In the genomic region with DNA sequence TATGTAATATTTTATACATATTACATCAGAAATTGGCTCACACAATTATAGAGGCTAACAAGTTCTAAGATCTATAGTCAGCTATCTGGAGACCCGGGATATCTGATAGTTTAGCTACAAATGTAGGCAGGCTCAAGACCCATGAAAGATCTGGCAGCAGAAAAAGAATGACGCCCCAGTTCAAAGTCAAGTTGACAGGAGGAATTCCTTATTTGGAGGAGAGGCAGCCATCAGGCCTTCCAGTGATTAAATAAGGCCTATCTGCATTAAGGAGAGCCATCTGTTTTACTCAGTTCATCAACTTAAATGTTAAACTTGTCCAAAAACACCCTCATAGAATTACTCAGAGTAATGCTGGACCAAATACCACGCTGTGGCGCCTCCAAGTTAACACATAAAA, we compare ENCODE assay signal across 29 cellular contexts.
"Had no signal": no experiment of that assay in that cellular context is flagged by ENCODE, and none has a peak within 500 bp of the region (broad histone marks: within the 10 kb centered on the region; RNA-seq: fewer than 3 reads in every experiment).

No MANE protein-coding gene starts in this region.

- H3K4me1 Mint-ChIP-seq: naive thymus-derived CD4-positive, alpha-beta T cell; natural killer cell; nephron; neural progenitor cell; stimulated activated effector memory CD8-positive, alpha-beta T cell treated with anti-CD3 and anti-CD28 coated beads, Interleukin-12 subunit alpha, Interleukin-12 subunit beta, amount 100 ng/mL, for 72 hours; stimulated activated naive B cell treated with anti-CD40 and anti-IgM and Interleukin-4, amounts not matched to agents 10 μg/mL and 1 μg/mL and 100 μg/mL, for 72 hours had no signal

- H3K36me3 ChIP-seq: neural progenitor cell, ovary, right atrium auricular region, right lobe of liver, sigmoid colon, stomach, thoracic aorta, thyroid gland, transverse colon, upper lobe of right lung, uterus had no signal

- H3K9me3 Mint-ChIP-seq: nephron; neural progenitor cell; stimulated activated naive B cell treated with anti-CD40 and anti-IgM and Interleukin-4, amounts not matched to agents 10 μg/mL and 1 μg/mL and 100 μg/mL, for 72 hours; type B pancreatic cell had no signal

- H3K9ac ChIP-seq: neural progenitor cell, parathyroid adenoma had no signal

- H3K9me3 ChIP-seq: ovary, psoas muscle, right atrium auricular region, right lobe of liver, sigmoid colon, stomach, thoracic aorta, thyroid gland, transverse colon, upper lobe of right lung, uterus had no signal

- H3K4me1 ChIP-seq: neural progenitor cell, parathyroid adenoma, psoas muscle, right atrium auricular region, right lobe of liver, sigmoid colon, stomach, thyroid gland, upper lobe of right lung, uterus had no signal

- H2AFZ ChIP-seq: neural progenitor cell, parathyroid adenoma had no signal

- H3K79me2 ChIP-seq: parathyroid adenoma had no signal

- H3K27ac ChIP-seq: neural progenitor cell, ovary, parathyroid adenoma, psoas muscle, right atrium auricular region, right lobe of liver, sigmoid colon, stomach, thoracic aorta, thyroid gland, transverse colon, upper lobe of right lung, uterus had no signal

- H3K27me3 Mint-ChIP-seq: naive thymus-derived CD4-positive, alpha-beta T cell; progenitor cell of endocrine pancreas; stimulated activated naive B cell treated with anti-CD40 and anti-IgM and Interleukin-4, amounts not matched to agents 10 μg/mL and 1 μg/mL and 100 μg/mL, for 72 hours; stimulated activated naive CD8-positive, alpha-beta T cell treated with anti-CD3 and anti-CD28 coated beads, Interleukin-15, Interleukin-2, amounts not matched to agents 100 ng/mL and 50 ng/mL, for 24 hours; type B pancreatic cell had no signal

- H3K4me3 ChIP-seq: neural progenitor cell, ovary, psoas muscle, right atrium auricular region, right lobe of liver, sigmoid colon, stomach, thoracic aorta, thyroid gland, transverse colon, upper lobe of right lung, uterus had no signal

- H3K4me3 Mint-ChIP-seq: naive thymus-derived CD4-positive, alpha-beta T cell; natural killer cell; nephron; neural progenitor cell; stimulated activated effector memory CD8-positive, alpha-beta T cell treated with anti-CD3 and anti-CD28 coated beads, Interleukin-12 subunit alpha, Interleukin-12 subunit beta, amount 100 ng/mL, for 72 hours; stimulated activated naive B cell treated with anti-CD40 and anti-IgM and Interleukin-4, amounts not matched to agents 10 μg/mL and 1 μg/mL and 100 μg/mL, for 72 hours; stimulated activated naive CD8-positive, alpha-beta T cell treated with anti-CD3 and anti-CD28 coated beads, Interleukin-15, Interleukin-2, amounts not matched to agents 100 ng/mL and 50 ng/mL, for 24 hours; type B pancreatic cell had no signal

- H3K4me2 ChIP-seq: neural progenitor cell had no signal

- H3K36me3 Mint-ChIP-seq: naive thymus-derived CD4-positive, alpha-beta T cell; natural killer cell; neural progenitor cell; stimulated activated effector memory CD8-positive, alpha-beta T cell treated with anti-CD3 and anti-CD28 coated beads, Interleukin-12 subunit alpha, Interleukin-12 subunit beta, amount 100 ng/mL, for 72 hours; stimulated activated naive B cell treated with anti-CD40 and anti-IgM and Interleukin-4, amounts not matched to agents 10 μg/mL and 1 μg/mL and 100 μg/mL, for 72 hours; type B pancreatic cell had no signal

- H3K27ac Mint-ChIP-seq: naive thymus-derived CD4-positive, alpha-beta T cell; natural killer cell; neural progenitor cell; progenitor cell of endocrine pancreas; stimulated activated effector memory CD8-positive, alpha-beta T cell treated with anti-CD3 and anti-CD28 coated beads, Interleukin-12 subunit alpha, Interleukin-12 subunit beta, amount 100 ng/mL, for 72 hours; stimulated activated naive B cell treated with anti-CD40 and anti-IgM and Interleukin-4, amounts not matched to agents 10 μg/mL and 1 μg/mL and 100 μg/mL, for 72 hours; stimulated activated naive CD8-positive, alpha-beta T cell treated with anti-CD3 and anti-CD28 coated beads, Interleukin-15, Interleukin-2, amounts not matched to agents 100 ng/mL and 50 ng/mL, for 24 hours; type B pancreatic cell had no signal

- H3K27me3 ChIP-seq: neural progenitor cell, ovary, right atrium auricular region, right lobe of liver, sigmoid colon, stomach, thyroid gland, transverse colon, upper lobe of right lung, uterus had no signal

- DNase-seq: naive thymus-derived CD4-positive, alpha-beta T cell; natural killer cell; occipital lobe; ovary; posterior cingulate gyrus; psoas muscle; right lobe of liver; sigmoid colon; small intestine; stimulated activated CD4-positive, alpha-beta T cell treated with anti-CD3 and anti-CD28 coated beads, Interleukin-15, amount 100 ng/mL, for 24 hours; stimulated activated CD4-positive, alpha-beta T cell treated with anti-CD3 and anti-CD28 coated beads, Interleukin-2, amount 100 ng/mL, for 24 hours; stimulated activated CD4-positive, alpha-beta T cell treated with anti-CD3 and anti-CD28 coated beads, Interleukin-2, amount 100 ng/mL, for 48 hours; stimulated activated CD4-positive, alpha-beta T cell treated with anti-CD3 and anti-CD28 coated beads, Interleukin-4, amount 100 ng/mL, for 24 hours; stimulated activated naive B cell treated with anti-CD40 and anti-IgM and Interleukin-4, amounts not matched to agents 10 μg/mL and 1 μg/mL and 100 μg/mL, for 72 hours; stimulated activated naive CD4-positive, alpha-beta T cell treated with Interleukin-2 at 50 U/mL for 16 hours; stomach; thyroid gland; transverse colon; upper lobe of right lung; uterus had no signal

- FAIRE-seq: small intestine had no signal

- ATAC-seq: naive thymus-derived CD4-positive, alpha-beta T cell; natural killer cell; psoas muscle; right lobe of liver; stimulated activated effector memory CD8-positive, alpha-beta T cell treated with anti-CD3 and anti-CD28 coated beads, Interleukin-12 subunit alpha, Interleukin-12 subunit beta, amount 100 ng/mL, for 72 hours; stimulated activated naive B cell treated with anti-CD40 and anti-IgM and Interleukin-4, amounts not matched to agents 10 μg/mL and 1 μg/mL and 100 μg/mL, for 72 hours; upper lobe of right lung had no signal
